9 cellular contexts compared by ENCODE assay signal in genomic region chr11:72721276-72721675, GRCh38. TPM values are rescaled to one million over a fixed set of nuclear protein-coding genes. Genes with fewer than 3 reads are reported as not detected.
DNase-seq lines count a peak whose midpoint lies in the region; ATAC-seq and TF ChIP-seq lines count a peak whose summit lies in the region.
"Had no signal": no experiment of that assay in that cellular context is flagged by ENCODE, and none has a peak within 500 bp of the region (broad histone marks: within the 10 kb centered on the region; RNA-seq: fewer than 3 reads in every experiment).

No MANE protein-coding gene starts in this region.

- no peak for TF ChIP-seq CTCF in C4-2B (conservative IDR thresholded peaks at IDR 0.05)
- no peak for TF ChIP-seq CTCF in PC-3 (conservative IDR thresholded peaks at IDR 0.05; ENCODE audit: low read depth, low read length)
- no peak for TF ChIP-seq CTCF in endodermal cell (conservative IDR thresholded peaks at IDR 0.05)
- no peak for TF ChIP-seq CTCF in osteocyte (IDR thresholded peaks at IDR 0.05)
- no peak for TF ChIP-seq CTCF in GM13976 (IDR thresholded peaks at IDR 0.05; ENCODE audit: borderline replicate concordance, control extremely low read depth, extremely low read depth, insufficient read depth, missing control alignments)

- H3K36me3 ChIP-seq in PC-3 (ENCODE audit: low read depth, low read length) (no peaks in the 10 kb centered on the region; the same call in 1 of the 2 replicates), endodermal cell (ENCODE audit: control insufficient read depth, insufficient read depth, low read length) (peaks cover 20% of the 10 kb centered on the region)

- no peaks in the 10 kb centered on the region for H3K9me3 ChIP-seq in PC-3 (ENCODE audit: low read length)
- no peaks in the 10 kb centered on the region for H3K9me3 ChIP-seq in endodermal cell (ENCODE audit: control insufficient read depth, low read length)

- intact Hi-C loops in PC-3 (cut with micrococcal nuclease), result loop anchor here (10.0 kb wide), 1 partner anchor 124 kb away; no protein-coding TSS in a partner anchor

- H3K27ac Mint-ChIP-seq in endodermal cell (peak overlapping the region; percentile 84), osteocyte (ENCODE audit: unreplicated experiment) (peak overlapping the region; percentile 92)

- 91 to 93% methylated on average over 3 of the region's 3 CpGs for WGBS in endodermal cell (ENCODE audit: insufficient coverage in 1 of 2, insufficient read length in 1 of 2), 2 experiments

- H3K9me3 Mint-ChIP-seq in endodermal cell (no peaks in the 10 kb centered on the region), osteocyte (ENCODE audit: unreplicated experiment) (no peaks in the 10 kb centered on the region)
- H3K9me3 Mint-ChIP-seq: neural crest cell had no signal

- H3K4me1 ChIP-seq in PC-3 (ENCODE audit: insufficient read depth, low read length), result peaks cover 22% of the 10 kb centered on the region
- peaks cover 6% of the 10 kb centered on the region for H3K4me1 ChIP-seq in endodermal cell (ENCODE audit: control insufficient read depth, insufficient read depth, low read length)

- H3K36me3 Mint-ChIP-seq in endodermal cell (ENCODE audit: low read depth) (peaks cover 23% of the 10 kb centered on the region), osteocyte (ENCODE audit: unreplicated experiment) (peaks cover 1% of the 10 kb centered on the region)

- H3K27me3 Mint-ChIP-seq in endodermal cell (ENCODE audit: insufficient read depth), result no peaks in the 10 kb centered on the region
- H3K27me3 Mint-ChIP-seq in osteocyte (ENCODE audit: unreplicated experiment), result no peaks in the 10 kb centered on the region

- no peaks in the 10 kb centered on the region for H4K20me1 ChIP-seq in PC-3 (ENCODE audit: low read length)

- ATAC-seq in PC-3 (no peak), HG03571 (IDR thresholded peaks at IDR 0.05; ENCODE audit: unreplicated experiment) (no peak)

- H3K4me3 Mint-ChIP-seq in endodermal cell (peak overlapping the region; percentile 21), osteocyte (ENCODE audit: unreplicated experiment) (peak overlapping the region; percentile 82)

- H3K4me3 ChIP-seq in PC-3 (ENCODE audit: low read length), result peak overlapping the region; percentile 58
- H3K4me3 ChIP-seq in endodermal cell (ENCODE audit: low read length), result no peak overlapping the region

- no peaks in the 10 kb centered on the region for H3K27me3 ChIP-seq in PC-3 (ENCODE audit: low read length)
- H3K27me3 ChIP-seq in endodermal cell (ENCODE audit: control insufficient read depth, insufficient read depth, low read length, poor library complexity, severe bottlenecking), result no peaks in the 10 kb centered on the region

- no peaks in the 10 kb centered on the region for H3F3A ChIP-seq in PC-3 (ENCODE audit: low read length, unreplicated experiment)

- H3K79me2 ChIP-seq in PC-3 (ENCODE audit: low read length), result peaks cover 59% of the 10 kb centered on the region

- DNase-seq in PC-3 (no peak), endodermal cell (no peak), osteocyte (ENCODE audit: extremely low spot score, unreplicated experiment) (no peak), hypothalamus (lab: John Stamatoyannopoulos, UW) (no peak), GM13976 (ENCODE audit: low spot score) (no peak), A172 (ENCODE audit: low spot score) (no peak)

- H3K9me2 ChIP-seq in PC-3 (replicated peaks; ENCODE audit: low read length), result no peaks in the 10 kb centered on the region

- CTCF ChIA-PET in PC-3 (lab: Charles Lee), result no interaction called here

- POLR2A ChIA-PET in PC-3 (lab: Charles Lee; ENCODE audit: unreplicated experiment), result no interaction called here

- H3K9ac ChIP-seq in PC-3 (ENCODE audit: low read length) (peak overlapping the region; percentile 61), endodermal cell (ENCODE audit: extremely low read depth, low read length, poor library complexity, severe bottlenecking) (no peak overlapping the region)

- H2AFZ ChIP-seq in PC-3 (ENCODE audit: low read length), result no peak overlapping the region

- H3K27ac ChIP-seq in C4-2B (peak overlapping the region; percentile 87), PC-3 (ENCODE audit: low read length) (no peak overlapping the region; the same call in 1 of the 2 replicates), endodermal cell (ENCODE audit: low read depth, low read length) (no peak overlapping the region)

- no TSS peak for BruUV-seq in PC-3 (replicated peaks; lab: Mats Ljungman, UMichigan)

- H3K4me1 Mint-ChIP-seq in endodermal cell (peaks cover 28% of the 10 kb centered on the region), osteocyte (ENCODE audit: unreplicated experiment) (peaks cover 44% of the 10 kb centered on the region)

- in situ Hi-C loops in GM13976 (cut with MboI; ENCODE audit: low sequenced_read_pairs, unreplicated experiment), result loop anchor here (10.0 kb wide), 1 partner anchor 74 kb away; the partner anchor contains the start of gene STARD10

- H3K4me2 ChIP-seq in PC-3 (ENCODE audit: low read length), result peak overlapping the region; percentile 80

RNA-seq across cellular contexts. Expression of gene ARAP1, which starts 30.9 kb away (rescaled TPM):
- total RNA-seq in PC-3 (2014; rRNA removed), result 86.2 and 124 TPM in 2 replicates
- total RNA-seq in endodermal cell, result 10 to 100 TPM; 74.4 to 88.3 TPM
- polyA plus RNA-seq in endodermal cell (2013, experiment 1 of 2), result 33.5 TPM
- 27.9 TPM for polyA plus RNA-seq in endodermal cell (2013, experiment 2 of 2)
- 61.9 and 64.2 TPM in 2 replicates for total RNA-seq in osteocyte
- total RNA-seq in A172 (2014; rRNA removed; shearing (Covaris generic)), result 54.4 and 61.7 TPM in 2 replicates

RNA-seq across cellular contexts. Expression of gene PDE2A, which starts 47.1 kb away (rescaled TPM):
- total RNA-seq in PC-3 (2014; rRNA removed) (2.6 and 2.7 TPM in 2 replicates), endodermal cell (10 to 100 TPM in 1 of 2 donors, 1 to 10 TPM in 1; 3.7 to 13.3 TPM), osteocyte (not detected in 2 replicates)
- polyA plus RNA-seq in endodermal cell (2013, experiment 1 of 2), result 8.9 TPM
- polyA plus RNA-seq in endodermal cell (2013, experiment 2 of 2), result 7.1 TPM
- 6.5 and 8.8 TPM in 2 replicates for total RNA-seq in A172 (2014; rRNA removed; shearing (Covaris generic))
